Comparison of ENCODE assay signal across 9 cellular contexts in genomic region chr14:51776102-51776894, GRCh38.
A peak's percentile ranks its signal among the peaks of the same experiment; 100 is the strongest.
DNase-seq lines count a peak whose midpoint lies in the region; ATAC-seq and TF ChIP-seq lines count a peak whose summit lies in the region.
"Had no signal": no experiment of that assay in that cellular context is flagged by ENCODE, and none has a peak within 500 bp of the region (broad histone marks: within the 10 kb centered on the region; RNA-seq: fewer than 3 reads in every experiment).

No MANE protein-coding gene starts in this region.

- H3K36me3 ChIP-seq in endodermal cell (ENCODE audit: control insufficient read depth, insufficient read depth, low read length): no peaks in the 10 kb centered on the region
- H3K36me3 ChIP-seq in lung (ENCODE audit: control insufficient read depth in 2 of 2, insufficient read depth in 2 of 2, low read length in 2 of 2): no peaks in the 10 kb centered on the region
- no peaks in the 10 kb centered on the region for H3K36me3 ChIP-seq in tibial artery

- H3K4me1 Mint-ChIP-seq in endodermal cell: peaks cover 4% of the 10 kb centered on the region

- H3K9ac ChIP-seq in endodermal cell (ENCODE audit: extremely low read depth, low read length, poor library complexity, severe bottlenecking): no peak overlapping the region

- peak; percentile 19 to 41 for DNase-seq in AML-193 (lab: John Stamatoyannopoulos, UW)
- peak; percentile 77 for DNase-seq in GM13976 (ENCODE audit: low spot score)
- DNase-seq in NCI-H128 (lab: John Stamatoyannopoulos, UW; ENCODE audit: unreplicated experiment): peak; percentile 29
- DNase-seq in endodermal cell: peak; percentile 92
- peak; percentile 34 for DNase-seq in lung (ENCODE audit: low spot score)
- peak in 1 of 2 donors; percentile 24 for DNase-seq in tibial artery

- 22 to 51% methylated on average over 2 to 13 of the region's 13 CpGs for WGBS in endodermal cell (ENCODE audit: insufficient coverage in 1 of 2, insufficient read length in 1 of 2), 2 experiments
- WGBS in lung, 2 donors: 41 to 46% methylated on average over 13 of the region's 13 CpGs

- no peaks in the 10 kb centered on the region for H3K27me3 ChIP-seq in endodermal cell (ENCODE audit: control insufficient read depth, insufficient read depth, low read length, poor library complexity, severe bottlenecking)
- H3K27me3 ChIP-seq in lung (ENCODE audit: control insufficient read depth, insufficient read depth): no peaks in the 10 kb centered on the region
- no peaks in the 10 kb centered on the region for H3K27me3 ChIP-seq in tibial artery

- no peaks in the 10 kb centered on the region for H3K9me3 Mint-ChIP-seq in endodermal cell

- TF ChIP-seq CTCF in GM13976 (IDR thresholded peaks at IDR 0.05; ENCODE audit: borderline replicate concordance, control extremely low read depth, extremely low read depth, insufficient read depth, missing control alignments) (peak; percentile 52), VCaP (conservative IDR thresholded peaks at IDR 0.05) (peak; percentile 79), endodermal cell (conservative IDR thresholded peaks at IDR 0.05) (peak; percentile 94), lung (IDR thresholded peaks at IDR 0.05; ENCODE audit: control extremely low read depth, extremely low read depth) (peak; percentile 32), tibial artery (IDR thresholded peaks at IDR 0.05) (peak; percentile 42 to 48)

- no peak for ATAC-seq in lung (ENCODE audit: insufficient read depth, low FRiP score)
- ATAC-seq in HG02588 (IDR thresholded peaks at IDR 0.05; ENCODE audit: unreplicated experiment): no peak

- no peaks in the 10 kb centered on the region for H3K36me3 Mint-ChIP-seq in endodermal cell (ENCODE audit: low read depth)

- intact Hi-C loops in tibial artery (cut with DNase I; ENCODE audit: low total_unique reads): no loop called here

- H3K4me1 ChIP-seq in endodermal cell (ENCODE audit: control insufficient read depth, insufficient read depth, low read length): no peaks in the 10 kb centered on the region
- H3K4me1 ChIP-seq in lung (ENCODE audit: control insufficient read depth in 2 of 2, insufficient read depth in 2 of 2, low read length in 2 of 2): peaks cover 0 to 3% of the 10 kb centered on the region in 2 donors
- H3K4me1 ChIP-seq in tibial artery: peaks cover 0 to 10% (median 1%) of the 10 kb centered on the region in 4 donors

- in situ Hi-C loops in GM13976 (cut with MboI; ENCODE audit: low sequenced_read_pairs, unreplicated experiment): loop anchor here (10.0 kb wide), 1 partner anchor 481 kb away; no protein-coding TSS in a partner anchor

- H3K4me3 ChIP-seq in endodermal cell (ENCODE audit: low read length) (no peak overlapping the region), lung (no peak overlapping the region), tibial artery (no peak overlapping the region)

- no peak overlapping the region for H3K4me3 Mint-ChIP-seq in endodermal cell

- no peak overlapping the region for H3K27ac ChIP-seq in VCaP
- no peak overlapping the region for H3K27ac ChIP-seq in endodermal cell (ENCODE audit: low read depth, low read length)
- H3K27ac ChIP-seq in lung (ENCODE audit: low read depth in 1 of 2, low read length in 1 of 2): no peak overlapping the region
- no peak overlapping the region for H3K27ac ChIP-seq in tibial artery
- H3K27ac ChIP-seq: HL-60 had no signal

- H3K9me3 ChIP-seq in endodermal cell (ENCODE audit: control insufficient read depth, low read length): no peaks in the 10 kb centered on the region
- H3K9me3 ChIP-seq in lung (ENCODE audit: control insufficient read depth in 2 of 2, insufficient read depth in 1 of 2, low read length in 1 of 2): no peaks in the 10 kb centered on the region
- no peaks in the 10 kb centered on the region for H3K9me3 ChIP-seq in tibial artery

- H3K27me3 Mint-ChIP-seq in endodermal cell (ENCODE audit: insufficient read depth): peaks cover 6% of the 10 kb centered on the region

- H3K27ac Mint-ChIP-seq in endodermal cell: peak overlapping the region; percentile 38

Comparison
In these comparisons a context has a peak if more than half of its experiments do, and no peak if none do; other contexts are left out.
1. CTCF ChIP-seq: peak in every context shown above with its lines; median percentile 94 in endodermal cell; 79 in VCaP; 52 in GM13976; 45 in tibial artery; 32 in lung.